ENCODE assay signal across 12 cellular contexts in the genomic region with DNA sequence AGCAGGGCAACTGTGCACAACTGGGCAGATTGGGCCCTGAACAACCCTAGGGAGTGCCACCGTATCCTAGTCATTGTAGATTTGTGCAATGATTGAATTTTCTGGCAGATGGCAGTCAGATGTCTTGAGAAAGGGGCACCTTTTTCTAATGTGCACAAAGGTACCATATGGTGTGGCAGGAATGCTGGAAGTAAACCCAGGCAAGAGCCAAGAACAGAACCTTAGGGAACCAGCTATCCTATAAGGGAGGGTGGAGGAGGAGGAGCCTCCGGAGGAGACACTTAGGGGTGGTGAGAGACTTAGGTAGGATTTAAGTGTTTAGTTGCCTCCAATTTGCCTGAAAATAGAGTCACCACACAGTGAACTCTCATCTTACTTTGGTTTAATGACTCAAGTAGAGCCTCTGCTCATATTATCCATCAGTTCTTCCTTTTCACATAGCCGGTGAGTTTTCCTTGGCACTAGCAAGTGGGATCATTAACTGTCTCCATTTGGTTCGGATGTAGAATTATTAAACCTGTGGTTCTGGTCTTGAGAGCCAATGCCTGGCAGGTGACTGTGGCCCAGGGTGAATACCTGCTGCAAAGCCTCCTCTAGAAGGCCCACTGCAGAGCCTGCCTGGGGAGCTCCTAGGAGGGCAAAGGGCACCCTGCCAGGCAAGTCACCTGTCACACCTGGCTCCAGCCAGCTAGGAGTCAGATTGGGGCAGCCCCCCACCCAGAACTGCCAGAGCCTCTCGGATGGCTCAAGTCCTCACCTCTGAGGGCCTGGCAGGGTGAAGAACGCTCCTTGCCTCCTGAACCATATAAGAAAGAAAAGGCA.
DNase-seq lines count a peak whose midpoint lies in the region; ATAC-seq and TF ChIP-seq lines count a peak whose summit lies in the region.
"Had no signal": no experiment of that assay in that cellular context is flagged by ENCODE, and none has a peak within 500 bp of the region (broad histone marks: within the 10 kb centered on the region; RNA-seq: fewer than 3 reads in every experiment).

No MANE protein-coding gene starts in this region.

- no peaks in the 10 kb centered on the region for H3K9me2 ChIP-seq in OCI-LY1 (ENCODE audit: low read depth, low read length)

- H3K27ac Mint-ChIP-seq in CD8-positive, alpha-beta memory T cell, result peak overlapping the region; percentile 74 to 96 (median 85)

- no peak for ATAC-seq in HG03565 (IDR thresholded peaks at IDR 0.05; ENCODE audit: unreplicated experiment)

- H3K79me2 ChIP-seq in OCI-LY1 (ENCODE audit: insufficient read depth, low read length), result no peaks in the 10 kb centered on the region

- peak overlapping the region in 3 of 7 donors; percentile 19 to 40 (median 30) for H3K4me3 Mint-ChIP-seq in CD8-positive, alpha-beta memory T cell

- no peak overlapping the region for H3K4me3 ChIP-seq in CD8-positive, alpha-beta memory T cell (ENCODE audit: low read length)
- no peak overlapping the region for H3K4me3 ChIP-seq in OCI-LY1 (ENCODE audit: low read depth, low read length, poor library complexity, severe bottlenecking)

- 0 out of 2 replicates have a peak overlapping the region, but pooled peaks have one; percentile 5 for H2AFZ ChIP-seq in OCI-LY1 (ENCODE audit: low read length)

- H3K27me3 Mint-ChIP-seq in CD8-positive, alpha-beta memory T cell, result peaks cover 0 to 9% of the 10 kb centered on the region in 2 donors

- peaks cover 4 to 95% (median 32%) of the 10 kb centered on the region in 3 donors for H3K36me3 Mint-ChIP-seq in CD8-positive, alpha-beta memory T cell

- POLR2A ChIA-PET in CD8-positive, alpha-beta memory T cell (lab: Charles Lee), result interaction anchor here (0.7 kb wide), 1 partner anchor 32 kb away, joined by 3 read pairs; no protein-coding TSS in a partner anchor

- peaks cover 67% of the 10 kb centered on the region for H3K4me1 ChIP-seq in CD8-positive, alpha-beta memory T cell (ENCODE audit: insufficient read depth, low read length)
- peaks cover 56% of the 10 kb centered on the region for H3K4me1 ChIP-seq in OCI-LY1 (ENCODE audit: insufficient read depth, low read length, severe bottlenecking)

- H3K4me1 Mint-ChIP-seq in CD8-positive, alpha-beta memory T cell, result peaks cover 82 to 94% (median 92%) of the 10 kb centered on the region in 3 donors

- H3F3A ChIP-seq in OCI-LY1 (ENCODE audit: insufficient read depth, low read length), result no peaks in the 10 kb centered on the region; the same call in 1 of the 2 replicates

- no peak for DNase-seq in CD8-positive, alpha-beta memory T cell
- DNase-seq in cerebellar cortex (ENCODE audit: low spot score), result peak; percentile 93
- peak; percentile 62 for DNase-seq in renal cortical epithelial cell (ENCODE audit: low read depth)
- DNase-seq in ureter (ENCODE audit: low spot score), result no peak
- no peak for DNase-seq in nucleus accumbens (lab: John Stamatoyannopoulos, UW)
- no peak for DNase-seq in activated effector memory CD4-positive, alpha-beta T cell treated with anti-CD3 and anti-CD28 coated beads, Interleukin-2, amount 50 U/mL, for 16 hours
- DNase-seq: DMS153, H7, NCI-H1417, RPMI8226 had no signal

- peaks cover 12% of the 10 kb centered on the region for H3K36me3 ChIP-seq in CD8-positive, alpha-beta memory T cell (ENCODE audit: insufficient read depth, low read length)
- no peaks in the 10 kb centered on the region for H3K36me3 ChIP-seq in OCI-LY1 (ENCODE audit: insufficient read depth, low read length)

- no peaks in the 10 kb centered on the region for H3K27me3 ChIP-seq in CD8-positive, alpha-beta memory T cell (ENCODE audit: insufficient read depth, low read length, poor library complexity, severe bottlenecking)
- no peaks in the 10 kb centered on the region for H3K27me3 ChIP-seq in OCI-LY1 (ENCODE audit: insufficient read depth, low read length)

- H3K4me2 ChIP-seq in OCI-LY1 (ENCODE audit: low read length), result peak overlapping the region; percentile 38; the same call in 1 of the 2 replicates

- CTCF ChIA-PET in CD8-positive, alpha-beta memory T cell (lab: Charles Lee), result interaction anchor here (0.6 to 1.6 kb wide), 2 partner anchors 9 to 850 kb away, joined by 3 read pairs; no protein-coding TSS in a partner anchor

- H3K27ac ChIP-seq in CD8-positive, alpha-beta memory T cell (ENCODE audit: low read depth, low read length), result no peak overlapping the region
- H3K27ac ChIP-seq in OCI-LY1 (ENCODE audit: low read depth, low read length, poor library complexity, severe bottlenecking), result peak overlapping the region; percentile 72

- peak; percentile 6; the same call in 1 of the 2 replicates for TF ChIP-seq CTCF in OCI-LY1 (IDR thresholded peaks at IDR 0.05; ENCODE audit: low read length)

- H3K9me3 ChIP-seq in CD8-positive, alpha-beta memory T cell (ENCODE audit: low read length), result no peaks in the 10 kb centered on the region
- H3K9me3 ChIP-seq in OCI-LY1 (ENCODE audit: low read length), result no peaks in the 10 kb centered on the region

- no peaks in the 10 kb centered on the region for H4K20me1 ChIP-seq in OCI-LY1 (ENCODE audit: insufficient read depth, low read length)

- no peaks in the 10 kb centered on the region for H3K9me3 Mint-ChIP-seq in CD8-positive, alpha-beta memory T cell

- peak overlapping the region; percentile 17; the same call in 1 of the 2 replicates for H3K9ac ChIP-seq in OCI-LY1 (ENCODE audit: low read length)

Comparison
In these comparisons a context has a peak if more than half of its experiments do, and no peak if none do; other contexts are left out.
1. DNase-seq: peak in cerebellar cortex (single experiment) and renal cortical epithelial cell (single experiment); none in CD8-positive, alpha-beta memory T cell (0 of 5), ureter (single experiment), nucleus accumbens (0 of 56) and activated effector memory CD4-positive, alpha-beta T cell treated with anti-CD3 and anti-CD28 coated beads, Interleukin-2, amount 50 U/mL, for 16 hours (single experiment).